ENCODE assay signal across 15 cellular contexts in the genomic region with DNA sequence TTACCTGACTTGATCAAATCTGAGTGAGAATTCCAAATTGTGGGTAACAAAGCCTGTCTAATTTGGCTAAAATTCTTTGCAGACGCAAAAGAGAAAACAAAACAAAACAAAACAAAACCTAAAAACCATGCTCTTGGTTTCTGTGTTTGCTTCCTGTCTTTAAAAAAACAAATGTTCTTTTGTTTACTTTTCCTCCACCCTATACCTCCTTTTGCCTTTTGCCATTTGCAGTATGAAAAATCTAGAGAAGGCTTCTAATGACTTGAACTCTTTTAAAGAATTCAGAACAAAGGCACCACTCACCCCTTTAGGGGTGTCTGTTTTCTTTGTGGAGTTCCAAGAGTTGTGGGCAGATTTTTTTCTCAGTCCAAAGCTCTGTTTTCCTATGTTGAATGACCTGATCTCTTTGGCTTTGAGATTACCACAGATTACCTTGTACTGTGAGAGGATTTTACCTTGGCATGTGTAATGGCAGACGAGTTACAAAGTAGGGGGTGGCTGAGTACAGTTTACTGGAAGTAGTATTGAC. TPM values are rescaled to one million over a fixed set of nuclear protein-coding genes. Genes with fewer than 3 reads are reported as not detected.
DNase-seq lines count a peak whose midpoint lies in the region; ATAC-seq and TF ChIP-seq lines count a peak whose summit lies in the region.
"Not testable (repeated sequence)": the region's sequence is repeated elsewhere in the genome, so short reads cannot be mapped to it uniquely, and the experiment has no call there.
"Had no signal": no experiment of that assay in that cellular context is flagged by ENCODE, and none has a peak within 500 bp of the region (broad histone marks: within the 10 kb centered on the region; RNA-seq: fewer than 3 reads in every experiment).

No MANE protein-coding gene starts in this region.

- DNase-seq in NCI-H82 (lab: John Stamatoyannopoulos, UW) = peak; percentile 2
- peak; percentile 4 for DNase-seq in epithelial cell of proximal tubule (ENCODE audit: low read depth)
- DNase-seq in nephron progenitor cell = not testable (repeated sequence)

- peaks cover 16% of the 10 kb centered on the region for H3K4me1 Mint-ChIP-seq in nephron progenitor cell

- not testable (repeated sequence) for H3K27me3 Mint-ChIP-seq in nephron progenitor cell (ENCODE audit: low read depth, poor library complexity)

- peak overlapping the region; percentile 47 for H3K27ac Mint-ChIP-seq in nephron progenitor cell

- peak; percentile 37 for ATAC-seq in GM18499 (IDR thresholded peaks at IDR 0.05; ENCODE audit: insufficient read depth, unreplicated experiment)
- peak; percentile 38 for ATAC-seq in GM19351 (IDR thresholded peaks at IDR 0.05; ENCODE audit: unreplicated experiment)
- peak; percentile 53 for ATAC-seq in GM21717 (IDR thresholded peaks at IDR 0.05; ENCODE audit: unreplicated experiment)
- peak; percentile 61 for ATAC-seq in HG02943 (IDR thresholded peaks at IDR 0.05; ENCODE audit: low read depth, unreplicated experiment)
- ATAC-seq in HG03378 (IDR thresholded peaks at IDR 0.05; ENCODE audit: unreplicated experiment) = peak; percentile 42

- H3K36me3 Mint-ChIP-seq in nephron progenitor cell (ENCODE audit: low read depth) = not testable (repeated sequence)

- not testable (repeated sequence) for H3K4me3 Mint-ChIP-seq in nephron progenitor cell

- not testable (repeated sequence) for H3K9me3 Mint-ChIP-seq in nephron progenitor cell

- not testable (repeated sequence) for TF ChIP-seq CTCF in epithelial cell of proximal tubule (conservative IDR thresholded peaks at IDR 0.05; ENCODE audit: low read depth, low read length); nephron progenitor cell (IDR thresholded peaks at IDR 0.05)

- H3K4me3 ChIP-seq in epithelial cell of proximal tubule (ENCODE audit: low read depth, low read length) = not testable (repeated sequence)

RNA-seq across cellular contexts. Expression of gene UGT2B15, which starts 13.9 kb away (rescaled TPM):
- not detected in 2 replicates for total RNA-seq in epithelial cell of proximal tubule
- total RNA-seq: esophagus squamous epithelium; heart right ventricle; HFFc6; left cardiac atrium; naive thymus-derived CD4-positive, alpha-beta T cell; Right ventricle myocardium superior; T-helper 17 cell had no signal
